In the genomic region with DNA sequence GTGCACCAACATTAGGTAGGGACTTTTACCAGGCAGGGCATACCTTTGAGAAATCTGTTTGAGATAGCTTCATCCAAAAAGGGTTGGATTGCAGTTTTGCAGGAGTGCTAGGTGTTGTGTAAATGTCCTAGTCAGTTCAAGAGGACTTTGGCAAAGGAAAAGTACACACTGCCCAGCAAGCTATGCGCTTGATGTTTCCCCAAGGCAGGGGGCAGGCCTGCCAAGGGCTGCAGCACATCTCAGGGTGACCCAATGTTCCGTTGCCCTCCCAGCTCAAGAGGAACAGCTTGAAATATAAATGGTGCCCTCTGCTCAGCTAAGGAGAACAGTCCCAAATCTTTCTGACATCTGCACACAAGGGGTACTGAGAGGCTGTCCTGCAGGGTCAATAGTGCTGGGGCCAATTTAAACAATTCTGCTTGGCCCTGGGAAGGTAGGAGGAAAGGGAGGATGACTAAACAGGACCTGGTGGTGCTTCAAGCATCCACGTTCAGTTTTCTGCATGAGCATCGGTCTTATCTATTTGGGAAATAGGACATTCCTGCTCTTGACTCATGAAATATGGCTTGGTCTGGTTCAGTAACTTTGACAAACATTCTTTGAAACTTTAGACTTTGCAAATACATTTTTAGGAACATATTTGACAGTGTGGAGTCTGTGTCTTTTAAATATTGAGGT, we compare ENCODE assay signal across 18 cellular contexts.
DNase-seq lines count a peak whose midpoint lies in the region; ATAC-seq and TF ChIP-seq lines count a peak whose summit lies in the region.
"Had no signal": no experiment of that assay in that cellular context is flagged by ENCODE, and none has a peak within 500 bp of the region (broad histone marks: within the 10 kb centered on the region; RNA-seq: fewer than 3 reads in every experiment).

No MANE protein-coding gene starts in this region.

- DNase-seq in RWPE2 (ENCODE audit: low spot score) (no peak), left cardiac atrium (peak; percentile 20), T-helper 17 cell (no peak), BE2C (no peak), DMS153 (lab: John Stamatoyannopoulos, UW) (no peak)
- no peak for DNase-seq in activated CD4-positive, alpha-beta T cell treated with anti-CD3 and anti-CD28 coated beads, Interleukin-2, amount 10 ng/mL, durations not matched to agents 7 days and 5 days
- DNase-seq: activated CD4-positive, alpha-beta T cell treated with anti-CD3 and anti-CD28 coated beads, Interleukin-2, amount 50 U/mL, for 48 hours; activated naive CD4-positive, alpha-beta T cell; CD4-positive, alpha-beta T cell; DMS79 treated with DMSO at 0.1 percent for 48 hours; KBM-7; MV-4-11; NCI-H524 treated with DMSO at 0.1 percent for 48 hours; stimulated activated CD8-positive, alpha-beta memory T cell treated with anti-CD3 and anti-CD28 coated beads, Interleukin-4, amount 100 ng/mL, for 48 hours had no signal

- H3K79me2 ChIP-seq in ACC112 (ENCODE audit: control insufficient read depth, insufficient read depth, low read length, unreplicated experiment): no peaks in the 10 kb centered on the region

- POLR2A ChIA-PET in activated CD4-positive, alpha-beta T cell treated with anti-CD3 and anti-CD28 coated beads, Interleukin-2, amount 10 ng/mL, durations not matched to agents 7 days and 5 days (lab: Charles Lee): no interaction called here

- no peak for TF ChIP-seq CTCF in RWPE2 (IDR thresholded peaks at IDR 0.05; ENCODE audit: poor library complexity, severe bottlenecking)
- TF ChIP-seq CTCF in nephron (IDR thresholded peaks at IDR 0.05; ENCODE audit: unreplicated experiment in 3 of 3): no peak
- TF ChIP-seq CTCF in BE2C (IDR thresholded peaks at IDR 0.05; ENCODE audit: low read depth, low read length): no peak

- H3K36me3 ChIP-seq in ACC112 (ENCODE audit: insufficient read depth, low read length) (no peaks in the 10 kb centered on the region), RWPE2 (ENCODE audit: low read depth) (peaks cover 10% of the 10 kb centered on the region; the same call in 1 of the 2 replicates), BE2C (no peaks in the 10 kb centered on the region)

- H3K27me3 Mint-ChIP-seq in nephron (ENCODE audit: low read depth): no peaks in the 10 kb centered on the region
- peaks cover 5% of the 10 kb centered on the region for H3K27me3 Mint-ChIP-seq in T-helper 17 cell
- H3K27me3 Mint-ChIP-seq in activated CD4-positive, alpha-beta T cell treated with anti-CD3 and anti-CD28 coated beads, Interleukin-2, amount 10 ng/mL, durations not matched to agents 7 days and 5 days: no peaks in the 10 kb centered on the region
- H3K27me3 Mint-ChIP-seq: CD4-positive, alpha-beta T cell had no signal

- H3K9me3 Mint-ChIP-seq in nephron: no peaks in the 10 kb centered on the region
- H3K9me3 Mint-ChIP-seq in activated CD4-positive, alpha-beta T cell treated with anti-CD3 and anti-CD28 coated beads, Interleukin-2, amount 10 ng/mL, durations not matched to agents 7 days and 5 days: no peaks in the 10 kb centered on the region
- H3K9me3 Mint-ChIP-seq: CD4-positive, alpha-beta T cell; neural crest cell; T-helper 1 cell treated with Interleukin-12 subunit alpha and Interleukin-12 subunit beta and Interleukin-4 antibody, amounts not matched to agents 30 μg/mL and 1 μg/mL, for 36 hours had no signal

- H3K4me3 Mint-ChIP-seq in nephron (no peak overlapping the region), T-helper 17 cell (no peak overlapping the region)
- H3K4me3 Mint-ChIP-seq in activated CD4-positive, alpha-beta T cell treated with anti-CD3 and anti-CD28 coated beads, Interleukin-2, amount 10 ng/mL, durations not matched to agents 7 days and 5 days: no peak overlapping the region
- H3K4me3 Mint-ChIP-seq: CD4-positive, alpha-beta T cell; neural crest cell; T-helper 1 cell treated with Interleukin-12 subunit alpha and Interleukin-12 subunit beta and Interleukin-4 antibody, amounts not matched to agents 30 μg/mL and 1 μg/mL, for 36 hours had no signal

- H3K36me3 Mint-ChIP-seq in nephron (ENCODE audit: low read depth) (no peaks in the 10 kb centered on the region), T-helper 17 cell (ENCODE audit: low read depth) (no peaks in the 10 kb centered on the region)
- H3K36me3 Mint-ChIP-seq in activated CD4-positive, alpha-beta T cell treated with anti-CD3 and anti-CD28 coated beads, Interleukin-2, amount 10 ng/mL, durations not matched to agents 7 days and 5 days (ENCODE audit: low read depth): no peaks in the 10 kb centered on the region

- CTCF ChIA-PET in activated CD4-positive, alpha-beta T cell treated with anti-CD3 and anti-CD28 coated beads, Interleukin-2, amount 10 ng/mL, durations not matched to agents 7 days and 5 days (lab: Charles Lee): no interaction called here

- H3K27ac ChIP-seq in ACC112 (ENCODE audit: low read depth, low read length) (peak overlapping the region; percentile 96), RWPE2 (ENCODE audit: poor library complexity, severe bottlenecking) (peak overlapping the region; percentile 83)

- H3K27me3 ChIP-seq in ACC112 (ENCODE audit: insufficient read depth, low read length) (no peaks in the 10 kb centered on the region), RWPE2 (ENCODE audit: insufficient read depth, poor library complexity, severe bottlenecking) (no peaks in the 10 kb centered on the region), BE2C (no peaks in the 10 kb centered on the region)

- peaks cover 33% of the 10 kb centered on the region for H3K4me1 ChIP-seq in ACC112 (ENCODE audit: control insufficient read depth, insufficient read depth, low read length, unreplicated experiment)
- peaks cover 27% of the 10 kb centered on the region for H3K4me1 ChIP-seq in RWPE2 (ENCODE audit: insufficient read depth, poor library complexity, severe bottlenecking)
- H3K4me1 ChIP-seq in BE2C: no peaks in the 10 kb centered on the region

- no peak overlapping the region for H3K4me3 ChIP-seq in ACC112 (ENCODE audit: low read depth, low read length)
- H3K4me3 ChIP-seq in RWPE2 (ENCODE audit: severe bottlenecking): no peak overlapping the region
- H3K4me3 ChIP-seq in BE2C (ENCODE audit: low read depth, low read length): no peak overlapping the region

- peaks cover 36% of the 10 kb centered on the region for H3K4me1 Mint-ChIP-seq in nephron
- H3K4me1 Mint-ChIP-seq in T-helper 17 cell: no peaks in the 10 kb centered on the region
- H3K4me1 Mint-ChIP-seq in activated CD4-positive, alpha-beta T cell treated with anti-CD3 and anti-CD28 coated beads, Interleukin-2, amount 10 ng/mL, durations not matched to agents 7 days and 5 days: no peaks in the 10 kb centered on the region
- H3K4me1 Mint-ChIP-seq: neural crest cell had no signal

- H3K9me3 ChIP-seq in RWPE2 (ENCODE audit: severe bottlenecking) (no peaks in the 10 kb centered on the region), T-helper 17 cell (ENCODE audit: control insufficient read depth, low read length, poor library complexity, severe bottlenecking) (no peaks in the 10 kb centered on the region), BE2C (no peaks in the 10 kb centered on the region)

- H2AFZ ChIP-seq in ACC112 (ENCODE audit: low read length, unreplicated experiment): no peak overlapping the region

- intact Hi-C loops in left cardiac atrium (cut with DNase I): no loop called here

- no peak for ATAC-seq in RWPE2 (ENCODE audit: low read depth)
- ATAC-seq in left cardiac atrium: peak; percentile 74 to 78
- ATAC-seq in T-helper 17 cell: no peak

- H3K27ac Mint-ChIP-seq in nephron: peak overlapping the region; percentile 17 to 63 (median 57)
- H3K27ac Mint-ChIP-seq in T-helper 17 cell: no peak overlapping the region
- H3K27ac Mint-ChIP-seq in activated CD4-positive, alpha-beta T cell treated with anti-CD3 and anti-CD28 coated beads, Interleukin-2, amount 10 ng/mL, durations not matched to agents 7 days and 5 days: no peak overlapping the region
- H3K27ac Mint-ChIP-seq: CD4-positive, alpha-beta T cell; T-helper 1 cell treated with Interleukin-12 subunit alpha and Interleukin-12 subunit beta and Interleukin-4 antibody, amounts not matched to agents 30 μg/mL and 1 μg/mL, for 36 hours had no signal

Comparison
In these comparisons a context has a peak if more than half of its experiments do, and no peak if none do; other contexts are left out.
1. ATAC-seq: peak in left cardiac atrium (2 of 2); none in RWPE2 (single experiment) and T-helper 17 cell (single experiment).
2. H3K27ac Mint-ChIP-seq: peak in nephron (3 of 3); none in T-helper 17 cell (single experiment) and activated CD4-positive, alpha-beta T cell treated with anti-CD3 and anti-CD28 coated beads, Interleukin-2, amount 10 ng/mL, durations not matched to agents 7 days and 5 days (single experiment).